Comparison of ENCODE assay signal across 7 cellular contexts in the genomic region with DNA sequence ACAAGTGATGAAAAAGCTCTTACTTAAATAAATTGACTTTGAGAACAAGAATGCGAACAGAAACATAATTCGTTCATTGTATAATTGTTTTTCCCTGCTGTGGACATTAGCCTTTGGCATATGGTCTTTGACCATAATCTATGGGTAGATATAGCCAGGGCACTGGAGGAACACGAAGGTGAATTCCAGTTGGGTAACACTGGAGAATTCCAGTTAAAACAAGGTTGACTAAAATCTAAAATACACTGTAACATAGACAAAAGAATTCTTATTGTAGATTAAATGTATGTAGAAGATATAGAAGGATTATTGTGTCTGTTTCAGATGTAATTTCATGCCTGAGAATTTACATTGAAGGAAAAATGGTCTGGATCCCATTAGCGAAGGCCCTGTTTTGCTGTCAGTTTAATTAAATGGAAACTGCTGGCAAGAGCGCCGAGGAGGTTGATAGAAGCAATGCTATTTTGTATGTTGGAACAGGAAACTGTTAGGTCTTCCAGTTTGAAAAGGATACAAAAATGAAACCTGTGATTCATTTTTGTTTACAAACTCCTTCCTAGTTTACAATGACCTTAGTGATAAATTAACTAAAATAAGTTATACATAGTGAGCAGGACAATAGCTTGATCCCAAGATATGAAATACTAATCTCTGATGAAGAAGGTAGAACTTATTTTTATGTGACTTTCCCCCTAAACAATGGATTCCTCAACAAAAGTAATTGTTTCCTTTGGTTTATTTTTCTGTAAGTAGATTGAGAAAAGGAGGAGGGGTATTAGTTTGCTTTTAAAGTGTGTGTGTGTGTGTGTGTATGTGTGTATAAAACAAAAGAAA.
DNase-seq lines count a peak whose midpoint lies in the region; ATAC-seq, FAIRE-seq and TF ChIP-seq lines count a peak whose summit lies in the region.

No MANE protein-coding gene starts in this region.

- DNase-seq in H54 (ENCODE audit: insufficient read length, low spot score) (no peak), T-helper 17 cell (no peak), fibroblast of villous mesenchyme (ENCODE audit: low read depth) (peak; percentile 63), D721Med (ENCODE audit: insufficient read length, low spot score) (no peak), NCI-H526 (lab: John Stamatoyannopoulos, UW) (no peak)

- FAIRE-seq in H54 (lab: Jason Lieb, UNC) (peak; percentile 64), D721Med (lab: Jason Lieb, UNC) (no peak)

- no peaks in the 10 kb centered on the region for H3K27me3 Mint-ChIP-seq in T-helper 17 cell

- no peak overlapping the region for H3K4me3 Mint-ChIP-seq in T-helper 17 cell

- H3K4me3 ChIP-seq in fibroblast of villous mesenchyme (ENCODE audit: low read depth, low read length), result no peak overlapping the region
- H3K4me3 ChIP-seq in skin epidermis, result no peak overlapping the region

- no peak for TF ChIP-seq POLR2A in H54 (IDR thresholded peaks at IDR 0.05; ENCODE audit: low read depth, low read length)

- ATAC-seq in T-helper 17 cell (no peak), GM21390 (IDR thresholded peaks at IDR 0.05; ENCODE audit: unreplicated experiment) (no peak)

- H3K36me3 Mint-ChIP-seq in T-helper 17 cell (ENCODE audit: low read depth), result peaks cover 2% of the 10 kb centered on the region

- peaks cover 15% of the 10 kb centered on the region for H3K4me1 Mint-ChIP-seq in T-helper 17 cell

- H3K27ac ChIP-seq in skin epidermis, result peak overlapping the region in 12 of 21 experiments; percentile 5 to 74 (median 50)

- no peak for TF ChIP-seq CTCF in fibroblast of villous mesenchyme (IDR thresholded peaks at IDR 0.05; ENCODE audit: insufficient read depth, low read depth, low read length)
- TF ChIP-seq CTCF in D721Med (IDR thresholded peaks at IDR 0.05; ENCODE audit: insufficient read depth, missing control alignments), result no peak

- H3K27ac Mint-ChIP-seq in T-helper 17 cell, result peak overlapping the region; percentile 74

- H3K9me3 ChIP-seq in T-helper 17 cell (ENCODE audit: control insufficient read depth, low read length, poor library complexity, severe bottlenecking), result no peaks in the 10 kb centered on the region
